10 cellular contexts compared by ENCODE assay signal in genomic region chr11:577611-577894, GRCh38. TPM values are rescaled to one million over a fixed set of nuclear protein-coding genes. Genes with fewer than 3 reads are reported as not detected.
DNase-seq lines count a peak whose midpoint lies in the region; ATAC-seq, FAIRE-seq and TF ChIP-seq lines count a peak whose summit lies in the region.
"Had no signal": no experiment of that assay in that cellular context is flagged by ENCODE, and none has a peak within 500 bp of the region (broad histone marks: within the 10 kb centered on the region; RNA-seq: fewer than 3 reads in every experiment).

No MANE protein-coding gene starts in this region.

- H3K4me3 ChIP-seq in CD8-positive, alpha-beta memory T cell (ENCODE audit: low read length): peak overlapping the region; percentile 81
- H3K4me3 ChIP-seq in PC-9 (peak overlapping the region; percentile 79), epithelial cell of esophagus (ENCODE audit: low read length) (peak overlapping the region; percentile 93), ovary (peak overlapping the region; percentile 80)

- TF ChIP-seq POLR2A in ovary (IDR thresholded peaks at IDR 0.05): no peak

- intact Hi-C loops in PC-9 (cut with micrococcal nuclease; ENCODE audit: unreplicated experiment): no loop called here
- intact Hi-C loops in ovary (cut with DNase I): no loop called here

- H3K36me3 ChIP-seq in CD8-positive, alpha-beta memory T cell (ENCODE audit: insufficient read depth, low read length): peaks cover 10% of the 10 kb centered on the region
- no peaks in the 10 kb centered on the region; the same call in 1 of the 2 replicates for H3K36me3 ChIP-seq in PC-9 (ENCODE audit: low read depth)
- H3K36me3 ChIP-seq in ovary: peaks cover 2% of the 10 kb centered on the region

- peaks cover 8% of the 10 kb centered on the region in 2 donors for H3K27me3 Mint-ChIP-seq in CD8-positive, alpha-beta memory T cell

- no peaks in the 10 kb centered on the region for H3K9me3 ChIP-seq in CD8-positive, alpha-beta memory T cell (ENCODE audit: low read length)
- H3K9me3 ChIP-seq in PC-9 (ENCODE audit: insufficient read depth, low read depth): no peaks in the 10 kb centered on the region
- no peaks in the 10 kb centered on the region for H3K9me3 ChIP-seq in ovary

- peaks cover 0 to 27% (median 2%) of the 10 kb centered on the region in 3 donors for H3K36me3 Mint-ChIP-seq in CD8-positive, alpha-beta memory T cell

- TF ChIP-seq CTCF in PC-9 (conservative IDR thresholded peaks at IDR 0.05) (no peak), epithelial cell of esophagus (IDR thresholded peaks at IDR 0.05; ENCODE audit: insufficient read depth, low read depth, low read length, missing control alignments) (no peak), ovary (IDR thresholded peaks at IDR 0.05) (no peak)

- H2AFZ ChIP-seq in PC-9: no peak overlapping the region

- H3K4me3 Mint-ChIP-seq in CD8-positive, alpha-beta memory T cell: peak overlapping the region; percentile 83 to 93 (median 87)

- peak overlapping the region; percentile 61 to 95 (median 86) for H3K27ac Mint-ChIP-seq in CD8-positive, alpha-beta memory T cell

- H3K4me1 ChIP-seq in CD8-positive, alpha-beta memory T cell (ENCODE audit: insufficient read depth, low read length): peaks cover 40% of the 10 kb centered on the region
- H3K4me1 ChIP-seq in PC-9 (replicated peaks; ENCODE audit: insufficient read depth): peaks cover 16% of the 10 kb centered on the region
- peaks cover 25% of the 10 kb centered on the region for H3K4me1 ChIP-seq in ovary (ENCODE audit: insufficient read depth)

- H3K9me3 Mint-ChIP-seq in CD8-positive, alpha-beta memory T cell: no peaks in the 10 kb centered on the region

- no peak for TF ChIP-seq EP300 in ovary (IDR thresholded peaks at IDR 0.05)

- ATAC-seq in HG02571 (IDR thresholded peaks at IDR 0.05; ENCODE audit: unreplicated experiment): no peak

- H3K4me2 ChIP-seq in PC-9: peak overlapping the region; percentile 85

- H3K4me1 Mint-ChIP-seq in CD8-positive, alpha-beta memory T cell: peaks cover 47 to 63% (median 52%) of the 10 kb centered on the region in 3 donors

- no peaks in the 10 kb centered on the region for H3F3A ChIP-seq in PC-9 (ENCODE audit: insufficient read depth, low read depth)

- no peaks in the 10 kb centered on the region for H3K9me2 ChIP-seq in PC-9 (ENCODE audit: insufficient read depth)

- TSS peak; percentile 41 for BruUV-seq in PC-9 (replicated peaks; lab: Mats Ljungman, UMichigan)

- peaks cover 47% of the 10 kb centered on the region for H4K20me1 ChIP-seq in PC-9 (ENCODE audit: insufficient read depth)

- 27 to 46% (median 30%) methylated on average over 6 of the region's 6 CpGs for WGBS in ovary, 3 donors

- DNase-seq in CD8-positive, alpha-beta memory T cell: no peak
- DNase-seq in PC-9 (no peak), epithelial cell of esophagus (ENCODE audit: low read depth) (no peak), ovary (no peak), GM19239 (ENCODE audit: insufficient read length, low spot score) (no peak), SW480 (ENCODE audit: low spot score) (no peak), ecto neural progenitor cell (ENCODE audit: low spot score) (no peak)
- DNase-seq: effector CD4-positive, alpha-beta T cell; NCI-H748 treated with DMSO at 0.1 percent for 48 hours had no signal

- no peaks in the 10 kb centered on the region for H3K27me3 ChIP-seq in CD8-positive, alpha-beta memory T cell (ENCODE audit: insufficient read depth, low read length, poor library complexity, severe bottlenecking)
- H3K27me3 ChIP-seq in PC-9 (ENCODE audit: insufficient read depth, low read depth) (no peaks in the 10 kb centered on the region), ovary (no peaks in the 10 kb centered on the region)

- peaks cover 53% of the 10 kb centered on the region for H3K79me2 ChIP-seq in PC-9 (ENCODE audit: low read depth)

- CTCF ChIA-PET in CD8-positive, alpha-beta memory T cell (lab: Charles Lee): interaction anchor here (1.0 kb wide), 1 partner anchor 145 kb away, joined by 4 read pairs; no protein-coding TSS in a partner anchor
- CTCF ChIA-PET in PC-9 (lab: Charles Lee): no interaction called here

- POLR2A ChIA-PET in CD8-positive, alpha-beta memory T cell (lab: Charles Lee): no interaction called here
- POLR2A ChIA-PET in PC-9 (lab: Charles Lee; ENCODE audit: unreplicated experiment): no interaction called here

- no peak for FAIRE-seq in GM19239 (lab: Jason Lieb, UNC)

- H3K27ac ChIP-seq in CD8-positive, alpha-beta memory T cell (ENCODE audit: low read depth, low read length): peak overlapping the region; percentile 80
- H3K27ac ChIP-seq in PC-9: no peak overlapping the region
- no peak overlapping the region for H3K27ac ChIP-seq in ovary

RNA-seq across cellular contexts. Expression of gene PHRF1, which starts 1.3 kb away (rescaled TPM):
- 10 to 100 TPM; 47.3 to 49.8 TPM for total RNA-seq in CD8-positive, alpha-beta memory T cell
- 17.7 TPM for polyA plus RNA-seq in CD8-positive, alpha-beta memory T cell
- 21.7 and 24.5 TPM in 2 replicates for total RNA-seq in PC-9 (2021)
- total RNA-seq in ovary: 10 to 100 TPM; 15.5 to 34.2 (median 31.0) TPM
- polyA plus RNA-seq in ovary: 10 to 100 TPM in 1 of 2 donors, 1 to 10 TPM in 1; 3.8 to 21.3 TPM

RNA-seq across cellular contexts. Expression of gene RASSF7, which starts 16.8 kb away (rescaled TPM):
- total RNA-seq in CD8-positive, alpha-beta memory T cell: 10 to 100 TPM; 20.4 to 20.7 TPM
- 39.7 TPM for polyA plus RNA-seq in CD8-positive, alpha-beta memory T cell
- total RNA-seq in PC-9 (2021): 36.2 and 40.8 TPM in 2 replicates
- total RNA-seq in ovary: 100 to 1,000 TPM in 1 of 7 donors, 10 to 100 TPM in 2, 1 to 10 TPM in 4; 4.7 to 163 (median 9.5) TPM
- polyA plus RNA-seq in ovary: 1 to 10 TPM in 1 of 2 donors, not detected in 1; 7.4 TPM

RNA-seq across cellular contexts. Expression of gene LMNTD2, which starts 17.0 kb away (rescaled TPM):
- total RNA-seq in CD8-positive, alpha-beta memory T cell: 1 to 10 TPM; 1.2 to 2.4 TPM
- 1.1 TPM for polyA plus RNA-seq in CD8-positive, alpha-beta memory T cell
- total RNA-seq in PC-9 (2021) (12.8 and 16.3 TPM in 2 replicates), ovary (1 to 10 TPM in 5 of 7 donors, under 1 TPM in 2; 0.70 to 7.6 (median 1.2) TPM)
- polyA plus RNA-seq in ovary: 1 to 10 TPM in 1 of 2 donors, not detected in 1; 1.1 TPM

RNA-seq across cellular contexts. Expression of gene IRF7, which starts 38.2 kb away (rescaled TPM):
- total RNA-seq in CD8-positive, alpha-beta memory T cell: 10 to 100 TPM; 16.4 to 18.0 TPM
- 38.6 TPM for polyA plus RNA-seq in CD8-positive, alpha-beta memory T cell
- total RNA-seq in PC-9 (2021): 10.7 and 13.1 TPM in 2 replicates
- 10 to 100 TPM in 6 of 7 donors, 1 to 10 TPM in 1; 8.2 to 59.1 (median 17.1) TPM for total RNA-seq in ovary
- polyA plus RNA-seq in ovary: 10 to 100 TPM in 1 of 2 donors, under 1 TPM in 1; 0.28 to 22.8 TPM

RNA-seq across cellular contexts. Expression of gene LRRC56, which starts 40.2 kb away (rescaled TPM):
- 1 to 10 TPM; 1.8 to 2.1 TPM for total RNA-seq in CD8-positive, alpha-beta memory T cell
- 0.81 TPM for polyA plus RNA-seq in CD8-positive, alpha-beta memory T cell
- total RNA-seq in PC-9 (2021) (5.0 and 6.3 TPM in 2 replicates), ovary (1 to 10 TPM in 6 of 7 donors, under 1 TPM in 1; 0.60 to 6.2 (median 2.0) TPM)
- 1 to 10 TPM in 1 of 2 donors, not detected in 1; 2.1 TPM for polyA plus RNA-seq in ovary
